ENCODE assay signal across 21 cellular contexts in the genomic region with DNA sequence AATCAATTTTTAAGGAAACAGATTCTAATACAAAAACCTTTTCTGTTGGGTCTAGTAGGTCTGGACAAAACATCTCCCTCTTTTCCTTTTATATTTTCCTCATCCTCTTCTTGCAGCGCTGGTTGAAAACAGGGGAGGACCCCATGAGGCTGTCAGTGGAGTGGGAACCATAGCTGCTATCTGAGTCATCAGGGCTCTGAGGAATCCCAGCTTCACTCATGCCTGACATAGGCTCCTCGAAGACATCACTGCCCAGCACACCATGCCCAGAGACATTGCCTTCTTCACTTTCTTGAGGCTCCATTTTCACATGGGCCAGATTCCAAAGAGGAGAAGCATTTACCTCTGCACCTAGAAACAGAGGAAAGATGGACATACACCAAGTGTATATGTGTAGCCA. TPM values are rescaled to one million over a fixed set of nuclear protein-coding genes. Genes with fewer than 3 reads are reported as not detected.
DNase-seq lines count a peak whose midpoint lies in the region; ATAC-seq and TF ChIP-seq lines count a peak whose summit lies in the region.
"Had no signal": no experiment of that assay in that cellular context is flagged by ENCODE, and none has a peak within 500 bp of the region (broad histone marks: within the 10 kb centered on the region; RNA-seq: fewer than 3 reads in every experiment).

No MANE protein-coding gene starts in this region.

- H3K27me3 ChIP-seq in body of pancreas = no peaks in the 10 kb centered on the region
- H3K27me3 ChIP-seq in right cardiac atrium (ENCODE audit: control insufficient read depth, insufficient read depth) = no peaks in the 10 kb centered on the region
- H3K27me3 ChIP-seq: heart right ventricle, pancreas, transverse colon had no signal

- H3K4me3 Mint-ChIP-seq in activated T-cell treated with anti-CD3 and anti-CD28 coated beads, Interleukin-2, amount 50 U/mL, for 72 hours = no peak overlapping the region
- H3K4me3 Mint-ChIP-seq: WTC11 had no signal

- 90 to 93% methylated on average over 2 of the region's 2 CpGs for WGBS in body of pancreas, 2 donors
- 94% methylated on average over 2 of the region's 2 CpGs for WGBS in right cardiac atrium

- peaks cover 0 to 15% of the 10 kb centered on the region in 2 donors for H3K36me3 ChIP-seq in body of pancreas (replicated peaks in 1 of 2; ENCODE audit: insufficient read depth in 1 of 2, low read depth in 2 of 2)

- H3K9me3 Mint-ChIP-seq in activated T-cell treated with anti-CD3 and anti-CD28 coated beads, Interleukin-2, amount 50 U/mL, for 72 hours = no peaks in the 10 kb centered on the region
- H3K9me3 Mint-ChIP-seq: WTC11 had no signal

- H3K4me1 ChIP-seq in body of pancreas (peaks cover 10% of the 10 kb centered on the region), right cardiac atrium (ENCODE audit: control insufficient read depth, insufficient read depth, low read length) (no peaks in the 10 kb centered on the region)
- H3K4me1 ChIP-seq: transverse colon had no signal

- no peak overlapping the region for H3K27ac Mint-ChIP-seq in activated T-cell treated with anti-CD3 and anti-CD28 coated beads, Interleukin-2, amount 50 U/mL, for 72 hours
- H3K27ac Mint-ChIP-seq: WTC11 had no signal

- intact Hi-C loops in body of pancreas (cut with DNase I) = no loop called here
- intact Hi-C loops in right cardiac atrium (cut with DNase I) = no loop called here

- peaks cover 6 to 29% of the 10 kb centered on the region in 2 donors for H3K36me3 Mint-ChIP-seq in activated T-cell treated with anti-CD3 and anti-CD28 coated beads, Interleukin-2, amount 50 U/mL, for 72 hours (ENCODE audit: insufficient read depth in 2 of 2)

- H3K9me3 ChIP-seq in body of pancreas (no peaks in the 10 kb centered on the region), right cardiac atrium (ENCODE audit: control insufficient read depth, low read length) (no peaks in the 10 kb centered on the region)
- H3K9me3 ChIP-seq: heart right ventricle, pancreas, transverse colon had no signal

- TF ChIP-seq POLR2A in body of pancreas (IDR thresholded peaks at IDR 0.05) = no peak

- TF ChIP-seq CTCF in astrocyte of the spinal cord (IDR thresholded peaks at IDR 0.05; ENCODE audit: low read depth, low read length) (no peak), body of pancreas (IDR thresholded peaks at IDR 0.05) (no peak)

- H3K27ac ChIP-seq in body of pancreas (no peak overlapping the region), right cardiac atrium (ENCODE audit: low read length) (no peak overlapping the region)
- H3K27ac ChIP-seq: coronary artery, heart right ventricle, skin epidermis, transverse colon had no signal

- peaks cover 33% of the 10 kb centered on the region for H3K4me1 Mint-ChIP-seq in activated T-cell treated with anti-CD3 and anti-CD28 coated beads, Interleukin-2, amount 50 U/mL, for 72 hours (ENCODE audit: low read depth)
- H3K4me1 Mint-ChIP-seq: WTC11 had no signal

- ATAC-seq in activated T-cell treated with anti-CD3 and anti-CD28 coated beads, Interleukin-2, amount 50 U/mL, for 72 hours (replicated peaks in 1 of 2) = peak; percentile 47 to 61
- no peak for ATAC-seq in body of pancreas
- ATAC-seq in right cardiac atrium = no peak
- ATAC-seq: HCT116, heart right ventricle, left cardiac atrium, WTC11 had no signal

- no peak overlapping the region for H3K4me3 ChIP-seq in astrocyte of the spinal cord (ENCODE audit: low read depth, low read length)
- H3K4me3 ChIP-seq in body of pancreas = no peak overlapping the region
- H3K4me3 ChIP-seq in right cardiac atrium (ENCODE audit: low read length) = no peak overlapping the region
- H3K4me3 ChIP-seq: coronary artery, heart right ventricle, pancreas, skin epidermis, transverse colon had no signal

- in situ Hi-C loops in astrocyte of the spinal cord (cut with HindIII; ENCODE audit: low sequenced_read_pairs) = no loop called here

- DNase-seq in activated T-cell treated with anti-CD3 and anti-CD28 coated beads, Interleukin-2, amount 50 U/mL, for 72 hours = no peak
- DNase-seq in activated T-cell treated with anti-CD3 and anti-CD28 coated beads, Interleukin-2, amount 50 U/mL, for 1 hour = no peak
- DNase-seq in RPMI7951 (ENCODE audit: low read depth) (peak; percentile 14), astrocyte of the spinal cord (ENCODE audit: low read depth, low spot score) (peak; percentile 25), renal cortical epithelial cell (ENCODE audit: low read depth) (peak; percentile 80), body of pancreas (no peak), right cardiac atrium (no peak), DMS114 treated with DMSO at 0.1 percent for 48 hours (lab: John Stamatoyannopoulos, UW; ENCODE audit: unreplicated experiment) (no peak)
- DNase-seq: erythroblast; heart right ventricle; left cardiac atrium; NCI-H2081 treated with DMSO at 0.1 percent for 48 hours; NCI-H526 treated with DMSO at 0.1 percent for 48 hours; pancreas; stimulated activated CD4-positive, alpha-beta T cell treated with anti-CD3 and anti-CD28 coated beads, Interleukin-4, amount 100 ng/mL, for 4 hours; SW 1271; transverse colon had no signal

- H3K27me3 Mint-ChIP-seq in activated T-cell treated with anti-CD3 and anti-CD28 coated beads, Interleukin-2, amount 50 U/mL, for 72 hours (ENCODE audit: low read depth) = no peaks in the 10 kb centered on the region

RNA-seq across cellular contexts. Expression of a gene that starts 10.0 kb away (rescaled TPM):
- 10 to 100 TPM; 45.0 to 48.9 TPM for total RNA-seq in activated T-cell treated with anti-CD3 and anti-CD28 coated beads, Interleukin-2, amount 50 U/mL, for 72 hours
- 29.2 and 31.5 TPM in 2 replicates for total RNA-seq in RPMI7951 (2014; rRNA removed; shearing (Covaris generic))
- total RNA-seq in renal cortical epithelial cell = 15.3 and 31.9 TPM in 2 replicates
- 10 to 100 TPM; 18.4 to 29.3 TPM for total RNA-seq in body of pancreas
- total RNA-seq in right cardiac atrium = 10 to 100 TPM; 27.3 to 30.9 (median 29.0) TPM
- 26.8 TPM for polyA plus RNA-seq in right cardiac atrium

RNA-seq across cellular contexts. Expression of a gene that starts 10.3 kb away (rescaled TPM):
- total RNA-seq in activated T-cell treated with anti-CD3 and anti-CD28 coated beads, Interleukin-2, amount 50 U/mL, for 72 hours = 10 to 100 TPM; 32.3 to 33.8 TPM
- 37.9 and 40.0 TPM in 2 replicates for total RNA-seq in RPMI7951 (2014; rRNA removed; shearing (Covaris generic))
- total RNA-seq in renal cortical epithelial cell = 30.2 and 39.1 TPM in 2 replicates
- total RNA-seq in body of pancreas = 10 to 100 TPM; 15.6 to 22.4 TPM
- total RNA-seq in right cardiac atrium = 10 to 100 TPM; 19.4 to 21.8 (median 21.2) TPM
- 19.9 TPM for polyA plus RNA-seq in right cardiac atrium

RNA-seq across cellular contexts. Expression of a gene that starts 24.5 kb away (rescaled TPM):
- total RNA-seq in activated T-cell treated with anti-CD3 and anti-CD28 coated beads, Interleukin-2, amount 50 U/mL, for 72 hours = 10 to 100 TPM; 43.6 to 45.9 TPM
- 61.9 and 63.3 TPM in 2 replicates for total RNA-seq in RPMI7951 (2014; rRNA removed; shearing (Covaris generic))
- total RNA-seq in renal cortical epithelial cell (76.8 and 86.5 TPM in 2 replicates), body of pancreas (10 to 100 TPM in 1 of 2 donors, 1 to 10 TPM in 1; 9.9 to 17.9 TPM), right cardiac atrium (10 to 100 TPM; 15.9 to 21.8 (median 17.8) TPM)
- polyA plus RNA-seq in right cardiac atrium = 15.5 TPM

RNA-seq across cellular contexts. Expression of a gene that starts 24.6 kb away (rescaled TPM):
- under 1 TPM in 1 of 2 donors, not detected in 1; 0.28 TPM for total RNA-seq in activated T-cell treated with anti-CD3 and anti-CD28 coated beads, Interleukin-2, amount 50 U/mL, for 72 hours
- total RNA-seq in RPMI7951 (2014; rRNA removed; shearing (Covaris generic)) = 1.8 and 2.2 TPM in 2 replicates
- total RNA-seq in renal cortical epithelial cell (0.69 and 3.8 TPM in 2 replicates), body of pancreas (1 to 10 TPM; 1.3 to 2.1 TPM), right cardiac atrium (1 to 10 TPM; 3.1 to 8.1 (median 6.4) TPM)
- polyA plus RNA-seq in right cardiac atrium = 4.1 TPM

Comparison
In these comparisons a context has a peak if more than half of its experiments do, and no peak if none do; other contexts are left out.
1. ATAC-seq: peak in activated T-cell treated with anti-CD3 and anti-CD28 coated beads, Interleukin-2, amount 50 U/mL, for 72 hours (2 of 2); none in body of pancreas (single experiment) and right cardiac atrium (0 of 2).
2. DNase-seq: peak in RPMI7951 (single experiment), astrocyte of the spinal cord (single experiment) and renal cortical epithelial cell (single experiment); none in activated T-cell treated with anti-CD3 and anti-CD28 coated beads, Interleukin-2, amount 50 U/mL, for 72 hours (0 of 2), activated T-cell treated with anti-CD3 and anti-CD28 coated beads, Interleukin-2, amount 50 U/mL, for 1 hour (single experiment), body of pancreas (0 of 4), right cardiac atrium (0 of 3) and DMS114 treated with DMSO at 0.1 percent for 48 hours (single experiment).